In the genomic region with DNA sequence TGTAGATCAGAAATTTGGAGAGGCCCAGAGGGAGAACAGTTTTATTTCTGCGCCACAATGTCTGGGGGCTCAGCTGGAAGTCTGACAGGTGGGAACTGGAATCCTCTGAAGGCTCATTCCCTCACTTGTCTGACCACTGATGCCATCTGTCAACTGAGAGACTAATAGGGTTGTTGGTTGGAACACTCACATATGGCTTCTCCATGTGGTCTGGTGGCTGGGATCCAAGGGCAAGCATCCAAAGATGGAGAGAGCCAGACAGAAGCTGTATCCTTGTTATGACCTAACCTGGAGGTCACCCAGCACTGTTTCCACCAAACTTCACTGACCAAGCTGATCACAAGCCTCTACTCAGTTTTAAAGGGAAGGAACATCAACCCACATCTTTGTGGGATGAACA, we compare ENCODE assay signal across 1 cellular context.
TF ChIP-seq lines count a peak whose summit lies in the region.

No MANE protein-coding gene starts in this region.

TF ChIP-seq in GM23338, 12 proteins besides CTCF, POLR2A, EP300 and RAD21 (continued from another document):
- TF ChIP-seq ZNF462 (CRISPR knock-in tag; IDR thresholded peaks at IDR 0.05): no peak
- TF ChIP-seq CREB1 (CRISPR knock-in tag; IDR thresholded peaks at IDR 0.05; ENCODE audit: low read depth): no peak
- no peak for TF ChIP-seq JUNB (IDR thresholded peaks at IDR 0.05; ENCODE audit: unreplicated experiment)
